8 cellular contexts compared by ENCODE assay signal in genomic region chr20:3239026-3239866, GRCh38. TPM values are rescaled to one million over a fixed set of nuclear protein-coding genes. Genes with fewer than 3 reads are reported as not detected.
DNase-seq lines count a peak whose midpoint lies in the region; ATAC-seq, FAIRE-seq and TF ChIP-seq lines count a peak whose summit lies in the region.

Gene SLC4A11 (minus strand): TSS chr20:3239190. CDS start chr20:3239137, 53 bp downstream.

- peaks cover 7% of the 10 kb centered on the region; the same call in 1 of the 3 replicates for H3K36me3 Mint-ChIP-seq in GM23338 (ENCODE audit: low read depth)
- peaks cover 0 to 5% of the 10 kb centered on the region in 2 donors for H3K36me3 Mint-ChIP-seq in activated T-cell treated with anti-CD3 and anti-CD28 coated beads, Interleukin-2, amount 50 U/mL, for 72 hours (ENCODE audit: insufficient read depth in 2 of 2)

- FAIRE-seq in D721Med (lab: Jason Lieb, UNC): no peak

- peak; percentile 68 for ATAC-seq in GM23338
- ATAC-seq in activated T-cell treated with anti-CD3 and anti-CD28 coated beads, Interleukin-2, amount 50 U/mL, for 72 hours (replicated peaks in 1 of 2): peak; percentile 78 to 79

- peaks cover 7% of the 10 kb centered on the region for H3K9me3 ChIP-seq in neural cell (ENCODE audit: low read length)

- peak; percentile 45 for DNase-seq in D721Med (ENCODE audit: insufficient read length, low spot score)
- peak; percentile 94 for DNase-seq in GM23338 (ENCODE audit: low spot score)
- DNase-seq in NCI-H69 (lab: John Stamatoyannopoulos, UW): peak; percentile 80
- peak; percentile 59 to 65 for DNase-seq in activated T-cell treated with anti-CD3 and anti-CD28 coated beads, Interleukin-2, amount 50 U/mL, for 72 hours
- peak; percentile 79 for DNase-seq in fibroblast of villous mesenchyme (ENCODE audit: low read depth)
- DNase-seq in NK-92 treated with Interleukin-12 subunit alpha and Interleukin-12 subunit beta, amount 100 ng/mL, for 24 hours (lab: John Stamatoyannopoulos, UW): no peak
- DNase-seq in NCI-H1436 treated with DMSO at 0.1 percent for 48 hours (lab: John Stamatoyannopoulos, UW): no peak

- H3K9me3 Mint-ChIP-seq in GM23338: no peaks in the 10 kb centered on the region
- no peaks in the 10 kb centered on the region for H3K9me3 Mint-ChIP-seq in activated T-cell treated with anti-CD3 and anti-CD28 coated beads, Interleukin-2, amount 50 U/mL, for 72 hours

- 0 out of 2 replicates have a peak, but pooled peaks cover 6% of the 10 kb centered on the region for H3F3A ChIP-seq in GM23338 (replicated peaks; ENCODE audit: low read depth)
- H3F3A ChIP-seq in neural cell (ENCODE audit: insufficient read depth, low read length, poor library complexity, severe bottlenecking): no peaks in the 10 kb centered on the region

- H3K9me2 ChIP-seq in GM23338 (ENCODE audit: insufficient read depth) (no peaks in the 10 kb centered on the region), neural cell (ENCODE audit: insufficient read depth, low read length) (no peaks in the 10 kb centered on the region)

- H3K36me3 ChIP-seq in GM23338 (ENCODE audit: insufficient read depth) (no peaks in the 10 kb centered on the region), neural cell (ENCODE audit: insufficient read depth, low read length) (no peaks in the 10 kb centered on the region)

- no peak for TF ChIP-seq RAD21 in neural cell (conservative IDR thresholded peaks at IDR 0.05)

- no peak for TF ChIP-seq CTCF in D721Med (IDR thresholded peaks at IDR 0.05; ENCODE audit: insufficient read depth, missing control alignments)
- TF ChIP-seq CTCF in GM23338 (conservative IDR thresholded peaks at IDR 0.05; ENCODE audit: low read depth in 2 of 2): no peak
- TF ChIP-seq CTCF in fibroblast of villous mesenchyme (IDR thresholded peaks at IDR 0.05; ENCODE audit: insufficient read depth, low read depth, low read length): no peak
- TF ChIP-seq CTCF in neural cell (IDR thresholded peaks at IDR 0.05; ENCODE audit: poor library complexity, severe bottlenecking): peak; percentile 22

- H3K4me3 ChIP-seq in GM23338 (peak within 1 kb of the TSS; percentile 96), fibroblast of villous mesenchyme (ENCODE audit: low read depth, low read length) (peak within 1 kb of the TSS; percentile 86), neural cell (ENCODE audit: low read length) (peak within 1 kb of the TSS; percentile 65)

- H3K27me3 ChIP-seq in GM23338 (ENCODE audit: insufficient read depth) (peaks cover 46% of the 10 kb centered on the region), neural cell (ENCODE audit: insufficient read depth, low read depth, low read length) (peaks cover 67% of the 10 kb centered on the region)

- peaks cover 63% of the 10 kb centered on the region for H3K27me3 Mint-ChIP-seq in GM23338 (ENCODE audit: insufficient read depth, low read depth, poor library complexity)
- H3K27me3 Mint-ChIP-seq in activated T-cell treated with anti-CD3 and anti-CD28 coated beads, Interleukin-2, amount 50 U/mL, for 72 hours (ENCODE audit: low read depth): peaks cover 62% of the 10 kb centered on the region

- H3K4me1 ChIP-seq in GM23338 (ENCODE audit: insufficient read depth): no peaks in the 10 kb centered on the region; the same call in 1 of the 2 replicates

- no peaks in the 10 kb centered on the region for H3K79me2 ChIP-seq in GM23338 (replicated peaks; ENCODE audit: insufficient read depth)
- no peaks in the 10 kb centered on the region for H3K79me2 ChIP-seq in neural cell (replicated peaks; ENCODE audit: insufficient read depth, low read length)

- H3K9ac ChIP-seq in neural cell (ENCODE audit: low read length): peak within 1 kb of the TSS; percentile 34

- TF ChIP-seq EP300 in neural cell (conservative IDR thresholded peaks at IDR 0.05; ENCODE audit: poor library complexity, severe bottlenecking): no peak

- H3K4me3 Mint-ChIP-seq in GM23338: peak within 1 kb of the TSS; percentile 91
- H3K4me3 Mint-ChIP-seq in activated T-cell treated with anti-CD3 and anti-CD28 coated beads, Interleukin-2, amount 50 U/mL, for 72 hours: peak within 1 kb of the TSS; percentile 85 to 95

- H3K27ac Mint-ChIP-seq in GM23338: no peak within 1 kb of the TSS
- no peak within 1 kb of the TSS for H3K27ac Mint-ChIP-seq in activated T-cell treated with anti-CD3 and anti-CD28 coated beads, Interleukin-2, amount 50 U/mL, for 72 hours

- no peaks in the 10 kb centered on the region; the same call in 1 of the 2 replicates for H4K20me1 ChIP-seq in GM23338 (replicated peaks; ENCODE audit: insufficient read depth)
- H4K20me1 ChIP-seq in neural cell (ENCODE audit: insufficient read depth): no peaks in the 10 kb centered on the region

- H2AFZ ChIP-seq in GM23338: peak within 1 kb of the TSS; percentile 99
- H2AFZ ChIP-seq in neural cell (ENCODE audit: low read depth, low read length): no peak within 1 kb of the TSS

- H3K4me1 Mint-ChIP-seq in GM23338: peaks cover 21% of the 10 kb centered on the region
- peaks cover 11% of the 10 kb centered on the region for H3K4me1 Mint-ChIP-seq in activated T-cell treated with anti-CD3 and anti-CD28 coated beads, Interleukin-2, amount 50 U/mL, for 72 hours (ENCODE audit: low read depth)

- H3K4me2 ChIP-seq in GM23338: peak within 1 kb of the TSS; percentile 96
- no peak within 1 kb of the TSS for H3K4me2 ChIP-seq in neural cell (ENCODE audit: low read length)

- no peak within 1 kb of the TSS for H3K27ac ChIP-seq in GM23338 (ENCODE audit: low read depth)
- H3K27ac ChIP-seq in neural cell (ENCODE audit: low read length): no peak within 1 kb of the TSS

TF ChIP-seq in GM23338, 12 proteins besides CTCF, POLR2A, EP300 and RAD21:
- TF ChIP-seq NANOG (IDR thresholded peaks at IDR 0.05; ENCODE audit: borderline replicate concordance): no peak
- TF ChIP-seq POLR2AphosphoS5 (IDR thresholded peaks at IDR 0.05; ENCODE audit: low read depth): peak; percentile 68

TF ChIP-seq in neural cell, 6 proteins besides CTCF, POLR2A, EP300 and RAD21:
- TF ChIP-seq MXI1 (conservative IDR thresholded peaks at IDR 0.05; ENCODE audit: poor library complexity, severe bottlenecking) (peak; percentile 46), EZH2 (IDR thresholded peaks at IDR 0.05; ENCODE audit: borderline replicate concordance, insufficient read depth, low read length, poor library complexity, severe bottlenecking) (no peak), POLR2AphosphoS5 (IDR thresholded peaks at IDR 0.05) (no peak), SMC3 (conservative IDR thresholded peaks at IDR 0.05; ENCODE audit: poor library complexity) (peak; percentile 21), TAF1 (IDR thresholded peaks at IDR 0.05; ENCODE audit: low read depth) (no peak)
- TF ChIP-seq, protein P1, sequence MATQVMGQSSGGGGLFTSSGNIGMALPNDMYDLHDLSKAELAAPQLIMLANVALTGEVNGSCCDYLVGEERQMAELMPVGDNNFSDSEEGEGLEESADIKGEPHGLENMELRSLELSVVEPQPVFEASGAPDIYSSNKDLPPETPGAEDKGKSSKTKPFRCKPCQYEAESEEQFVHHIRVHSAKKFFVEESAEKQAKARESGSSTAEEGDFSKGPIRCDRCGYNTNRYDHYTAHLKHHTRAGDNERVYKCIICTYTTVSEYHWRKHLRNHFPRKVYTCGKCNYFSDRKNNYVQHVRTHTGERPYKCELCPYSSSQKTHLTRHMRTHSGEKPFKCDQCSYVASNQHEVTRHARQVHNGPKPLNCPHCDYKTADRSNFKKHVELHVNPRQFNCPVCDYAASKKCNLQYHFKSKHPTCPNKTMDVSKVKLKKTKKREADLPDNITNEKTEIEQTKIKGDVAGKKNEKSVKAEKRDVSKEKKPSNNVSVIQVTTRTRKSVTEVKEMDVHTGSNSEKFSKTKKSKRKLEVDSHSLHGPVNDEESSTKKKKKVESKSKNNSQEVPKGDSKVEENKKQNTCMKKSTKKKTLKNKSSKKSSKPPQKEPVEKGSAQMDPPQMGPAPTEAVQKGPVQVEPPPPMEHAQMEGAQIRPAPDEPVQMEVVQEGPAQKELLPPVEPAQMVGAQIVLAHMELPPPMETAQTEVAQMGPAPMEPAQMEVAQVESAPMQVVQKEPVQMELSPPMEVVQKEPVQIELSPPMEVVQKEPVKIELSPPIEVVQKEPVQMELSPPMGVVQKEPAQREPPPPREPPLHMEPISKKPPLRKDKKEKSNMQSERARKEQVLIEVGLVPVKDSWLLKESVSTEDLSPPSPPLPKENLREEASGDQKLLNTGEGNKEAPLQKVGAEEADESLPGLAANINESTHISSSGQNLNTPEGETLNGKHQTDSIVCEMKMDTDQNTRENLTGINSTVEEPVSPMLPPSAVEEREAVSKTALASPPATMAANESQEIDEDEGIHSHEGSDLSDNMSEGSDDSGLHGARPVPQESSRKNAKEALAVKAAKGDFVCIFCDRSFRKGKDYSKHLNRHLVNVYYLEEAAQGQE (IDR thresholded peaks at IDR 0.05; ENCODE audit: borderline replicate concordance): no peak

RNA-seq across cellular contexts. Expression of gene SLC4A11, which starts in this region (rescaled TPM):
- total RNA-seq in GM23338 (2014; rRNA removed; shearing (Covaris generic)): 12.1 and 17.1 TPM in 2 replicates
- 10.8 and 14.8 TPM in 2 replicates for polyA plus RNA-seq in GM23338 (2016; fragmentation: Nextera tagmentation; extraction: Ambion mirVana)
- 1 to 10 TPM in 1 of 2 donors, under 1 TPM in 1; 0.53 to 1.9 TPM for total RNA-seq in activated T-cell treated with anti-CD3 and anti-CD28 coated beads, Interleukin-2, amount 50 U/mL, for 72 hours
- 1.6 and 1.7 TPM in 2 replicates for total RNA-seq in fibroblast of villous mesenchyme
- polyA plus RNA-seq in neural cell: 0.19 TPM in 1 of 2 replicates, not detected in the other
- polyA minus RNA-seq in neural cell: 0.24 TPM in 1 of 2 replicates, not detected in the other

Comparison
In these comparisons a context has a peak if more than half of its experiments do, and no peak if none do; other contexts are left out.
1. DNase-seq: peak in D721Med (single experiment), GM23338 (single experiment), NCI-H69 (single experiment), activated T-cell treated with anti-CD3 and anti-CD28 coated beads, Interleukin-2, amount 50 U/mL, for 72 hours (2 of 2) and fibroblast of villous mesenchyme (single experiment); none in NK-92 treated with Interleukin-12 subunit alpha and Interleukin-12 subunit beta, amount 100 ng/mL, for 24 hours (single experiment) and NCI-H1436 treated with DMSO at 0.1 percent for 48 hours (single experiment).
2. Peak in every context shown above with its lines, with median percentiles within 50 percentile points of each other: H3K4me3 ChIP-seq.